ENCODE assay signal across 9 cellular contexts in the genomic region with DNA sequence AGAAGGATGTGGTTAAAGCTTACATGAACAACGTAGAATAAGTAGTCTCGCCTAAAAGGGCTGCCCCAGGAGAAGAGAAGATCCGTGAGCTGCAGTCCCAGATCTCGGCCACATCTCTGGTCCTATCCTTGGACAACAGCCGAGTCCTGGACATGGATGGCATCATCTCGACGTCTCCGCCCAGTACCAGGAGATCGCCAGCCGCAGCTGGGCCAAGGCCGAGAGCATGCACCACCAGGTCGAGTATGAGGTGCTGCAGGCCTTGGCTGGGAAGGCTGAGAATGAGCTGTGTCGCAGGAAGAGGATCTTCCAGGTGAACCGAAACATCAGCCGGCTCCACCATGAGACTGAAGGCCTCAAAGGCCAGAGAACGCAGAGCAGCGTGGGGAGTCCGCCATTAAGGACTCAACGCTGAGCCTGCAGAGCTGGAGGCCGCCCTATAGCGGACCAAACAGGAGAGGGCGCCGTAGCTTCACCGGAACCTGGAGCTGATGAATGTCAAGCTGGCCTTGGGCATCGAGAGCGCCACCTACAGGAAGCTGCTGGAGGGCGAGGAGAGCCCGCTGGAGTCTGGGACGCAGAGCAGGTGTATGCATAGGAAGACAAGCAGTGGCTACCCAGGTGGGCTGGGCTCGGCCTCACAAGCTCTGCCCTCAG. TPM values are rescaled to one million over a fixed set of nuclear protein-coding genes. Genes with fewer than 3 reads are reported as not detected.
A peak's percentile ranks its signal among the peaks of the same experiment; 100 is the strongest.
DNase-seq lines count a peak whose midpoint lies in the region; ATAC-seq and TF ChIP-seq lines count a peak whose summit lies in the region.
"Had no signal": no experiment of that assay in that cellular context is flagged by ENCODE, and none has a peak within 500 bp of the region (broad histone marks: within the 10 kb centered on the region; RNA-seq: fewer than 3 reads in every experiment).

No MANE protein-coding gene starts in this region.

- no peak overlapping the region for H3K4me3 ChIP-seq in upper lobe of right lung

- TF ChIP-seq CTCF in upper lobe of right lung (IDR thresholded peaks at IDR 0.05), result peak; percentile 16

- no peak overlapping the region for H3K27ac ChIP-seq in upper lobe of right lung

- intact Hi-C loops in left ventricle myocardium superior (cut with micrococcal nuclease), result no loop called here
- intact Hi-C loops in cardiac septum (cut with DNase I), result no loop called here
- intact Hi-C loops in activated CD4-positive, alpha-beta memory T cell treated with anti-CD3 and anti-CD28 coated beads for 36 hours (cut with micrococcal nuclease), result loop anchor here (1.0 kb wide), 2 partner anchors 82 to 204 kb away; no protein-coding TSS in a partner anchor
- intact Hi-C loops in upper lobe of right lung (cut with DNase I), result no loop called here
- intact Hi-C loops in posterior vena cava (cut with DNase I), result no loop called here

- H3K27me3 Mint-ChIP-seq in activated CD4-positive, alpha-beta memory T cell treated with anti-CD3 and anti-CD28 coated beads for 36 hours, result peaks cover 1% of the 10 kb centered on the region

- ATAC-seq in left ventricle myocardium superior, result no peak
- ATAC-seq in upper lobe of right lung, result peak; percentile 70
- ATAC-seq in HG02759 (IDR thresholded peaks at IDR 0.05; ENCODE audit: unreplicated experiment), result no peak

- CTCF ChIA-PET in activated CD4-positive, alpha-beta memory T cell treated with anti-CD3 and anti-CD28 coated beads for 36 hours (lab: Charles Lee), result interaction anchor here (0.7 to 2.9 kb wide), 22 partner anchors 9 to 205 kb away, joined by 3 to 22 read pairs (median 4); partner anchors contain the start of gene RNLS

- H3K36me3 Mint-ChIP-seq in activated CD4-positive, alpha-beta memory T cell treated with anti-CD3 and anti-CD28 coated beads for 36 hours, result no peaks in the 10 kb centered on the region

- H3K4me3 Mint-ChIP-seq in activated CD4-positive, alpha-beta memory T cell treated with anti-CD3 and anti-CD28 coated beads for 36 hours, result no peak overlapping the region

- H3K4me1 Mint-ChIP-seq in activated CD4-positive, alpha-beta memory T cell treated with anti-CD3 and anti-CD28 coated beads for 36 hours (ENCODE audit: low read depth), result no peaks in the 10 kb centered on the region

- H3K4me1 ChIP-seq in upper lobe of right lung, result no peaks in the 10 kb centered on the region

- H3K27ac Mint-ChIP-seq in activated CD4-positive, alpha-beta memory T cell treated with anti-CD3 and anti-CD28 coated beads for 36 hours, result no peak overlapping the region

- POLR2A ChIA-PET in activated CD4-positive, alpha-beta memory T cell treated with anti-CD3 and anti-CD28 coated beads for 36 hours (lab: Charles Lee), result no interaction called here

- no peaks in the 10 kb centered on the region for H3K9me3 Mint-ChIP-seq in activated CD4-positive, alpha-beta memory T cell treated with anti-CD3 and anti-CD28 coated beads for 36 hours

- DNase-seq in left ventricle myocardium superior (peak; percentile 29), cardiac septum (ENCODE audit: low spot score) (no peak), iPS DF 19.7 (ENCODE audit: low read depth, low spot score) (peak; percentile 73), upper lobe of right lung (peak; percentile 68), DMS79 (lab: John Stamatoyannopoulos, UW) (no peak), posterior vena cava (ENCODE audit: low spot score) (no peak)
- DNase-seq in activated CD4-positive, alpha-beta memory T cell treated with anti-CD3 and anti-CD28 coated beads for 36 hours, result peak; percentile 76

- H3K27me3 ChIP-seq in upper lobe of right lung, result no peaks in the 10 kb centered on the region

- no peaks in the 10 kb centered on the region for H3K9me3 ChIP-seq in upper lobe of right lung

- no peaks in the 10 kb centered on the region for H3K36me3 ChIP-seq in upper lobe of right lung

RNA-seq across cellular contexts. Expression of gene LIPK, which starts 22.2 kb away (rescaled TPM):
- total RNA-seq in left ventricle myocardium superior, result not detected
- not detected for total RNA-seq in cardiac septum
- not detected for total RNA-seq in activated CD4-positive, alpha-beta memory T cell treated with anti-CD3 and anti-CD28 coated beads for 36 hours
- not detected for total RNA-seq in upper lobe of right lung
- total RNA-seq in posterior vena cava, result not detected
- total RNA-seq: NCI-H460 had no signal

RNA-seq across cellular contexts. Expression of gene LIPN, which starts 31.6 kb away (rescaled TPM):
- total RNA-seq in left ventricle myocardium superior (0.22 TPM), cardiac septum (not detected), upper lobe of right lung (1.0 TPM), posterior vena cava (under 1 TPM in 1 of 2 donors, not detected in 1; 0.32 TPM)
- not detected for total RNA-seq in activated CD4-positive, alpha-beta memory T cell treated with anti-CD3 and anti-CD28 coated beads for 36 hours
- total RNA-seq: NCI-H460 had no signal

Comparison
In these comparisons a context has a peak if more than half of its experiments do, and no peak if none do; other contexts are left out.
1. DNase-seq: peak in left ventricle myocardium superior (single experiment), activated CD4-positive, alpha-beta memory T cell treated with anti-CD3 and anti-CD28 coated beads for 36 hours (single experiment), iPS DF 19.7 (single experiment) and upper lobe of right lung (single experiment); none in cardiac septum (single experiment), DMS79 (single experiment) and posterior vena cava (single experiment).